Comparison of ENCODE assay signal across 7 cellular contexts in genomic region chr19:42610401-42610915, GRCh38. TPM values are rescaled to one million over a fixed set of nuclear protein-coding genes. Genes with fewer than 3 reads are reported as not detected.
"Had no signal": no experiment of that assay in that cellular context is flagged by ENCODE, and none has a peak within 500 bp of the region (broad histone marks: within the 10 kb centered on the region; RNA-seq: fewer than 3 reads in every experiment).

No MANE protein-coding gene starts in this region.

RNA-seq across cellular contexts. Expression of gene CEACAM8, which starts 15.7 kb away (rescaled TPM):
- total RNA-seq: GM23248, GM23338, H1, H4, H7, H9, HFFc6 had no signal
- polyA plus RNA-seq: GM23248, GM23338, H1 had no signal
